2 cellular contexts compared by ENCODE assay signal in the genomic region with DNA sequence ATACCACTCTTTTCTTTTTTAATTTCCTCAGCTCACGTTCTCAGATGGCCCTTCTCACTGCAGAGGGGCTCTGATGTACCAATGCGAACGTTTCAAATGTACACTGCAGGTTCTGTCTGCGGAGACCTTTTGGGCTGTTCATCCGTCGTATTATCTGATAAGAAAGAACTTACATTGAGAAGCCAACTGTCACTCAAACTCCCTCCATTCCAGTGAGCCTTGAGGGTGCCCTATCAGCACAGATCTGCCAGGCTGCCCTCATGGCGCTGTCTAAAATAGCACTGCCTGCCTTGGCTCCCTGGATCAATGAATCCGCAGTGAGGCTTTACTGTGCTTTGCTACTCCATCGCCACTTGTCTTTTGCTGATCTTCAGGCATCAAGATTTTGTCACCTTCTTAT.
TF ChIP-seq lines count a peak whose summit lies in the region.

No MANE protein-coding gene starts in this region.

TF ChIP-seq in GM23338, 12 proteins besides CTCF, POLR2A, EP300 and RAD21 (continues in another document):
- TF ChIP-seq STAT1 (IDR thresholded peaks at IDR 0.05; ENCODE audit: unreplicated experiment) (no peak), ZNF331 (CRISPR knock-in tag; IDR thresholded peaks at IDR 0.05; ENCODE audit: low read depth) (no peak), CREB1 (CRISPR knock-in tag; IDR thresholded peaks at IDR 0.05; ENCODE audit: low read depth) (no peak), POLR2AphosphoS5 (IDR thresholded peaks at IDR 0.05; ENCODE audit: low read depth) (no peak), ZNF114 (CRISPR knock-in tag; IDR thresholded peaks at IDR 0.05) (no peak), NANOG (IDR thresholded peaks at IDR 0.05; ENCODE audit: borderline replicate concordance) (no peak), EZH2 (IDR thresholded peaks at IDR 0.05; ENCODE audit: low read depth, unreplicated experiment) (no peak), JUNB (IDR thresholded peaks at IDR 0.05; ENCODE audit: unreplicated experiment) (no peak), EZH2phosphoT487 (IDR thresholded peaks at IDR 0.05; ENCODE audit: unreplicated experiment) (no peak)
- TF ChIP-seq, protein P1, sequence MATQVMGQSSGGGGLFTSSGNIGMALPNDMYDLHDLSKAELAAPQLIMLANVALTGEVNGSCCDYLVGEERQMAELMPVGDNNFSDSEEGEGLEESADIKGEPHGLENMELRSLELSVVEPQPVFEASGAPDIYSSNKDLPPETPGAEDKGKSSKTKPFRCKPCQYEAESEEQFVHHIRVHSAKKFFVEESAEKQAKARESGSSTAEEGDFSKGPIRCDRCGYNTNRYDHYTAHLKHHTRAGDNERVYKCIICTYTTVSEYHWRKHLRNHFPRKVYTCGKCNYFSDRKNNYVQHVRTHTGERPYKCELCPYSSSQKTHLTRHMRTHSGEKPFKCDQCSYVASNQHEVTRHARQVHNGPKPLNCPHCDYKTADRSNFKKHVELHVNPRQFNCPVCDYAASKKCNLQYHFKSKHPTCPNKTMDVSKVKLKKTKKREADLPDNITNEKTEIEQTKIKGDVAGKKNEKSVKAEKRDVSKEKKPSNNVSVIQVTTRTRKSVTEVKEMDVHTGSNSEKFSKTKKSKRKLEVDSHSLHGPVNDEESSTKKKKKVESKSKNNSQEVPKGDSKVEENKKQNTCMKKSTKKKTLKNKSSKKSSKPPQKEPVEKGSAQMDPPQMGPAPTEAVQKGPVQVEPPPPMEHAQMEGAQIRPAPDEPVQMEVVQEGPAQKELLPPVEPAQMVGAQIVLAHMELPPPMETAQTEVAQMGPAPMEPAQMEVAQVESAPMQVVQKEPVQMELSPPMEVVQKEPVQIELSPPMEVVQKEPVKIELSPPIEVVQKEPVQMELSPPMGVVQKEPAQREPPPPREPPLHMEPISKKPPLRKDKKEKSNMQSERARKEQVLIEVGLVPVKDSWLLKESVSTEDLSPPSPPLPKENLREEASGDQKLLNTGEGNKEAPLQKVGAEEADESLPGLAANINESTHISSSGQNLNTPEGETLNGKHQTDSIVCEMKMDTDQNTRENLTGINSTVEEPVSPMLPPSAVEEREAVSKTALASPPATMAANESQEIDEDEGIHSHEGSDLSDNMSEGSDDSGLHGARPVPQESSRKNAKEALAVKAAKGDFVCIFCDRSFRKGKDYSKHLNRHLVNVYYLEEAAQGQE (IDR thresholded peaks at IDR 0.05; ENCODE audit: unreplicated experiment), result no peak
- TF ChIP-seq, protein P2, sequence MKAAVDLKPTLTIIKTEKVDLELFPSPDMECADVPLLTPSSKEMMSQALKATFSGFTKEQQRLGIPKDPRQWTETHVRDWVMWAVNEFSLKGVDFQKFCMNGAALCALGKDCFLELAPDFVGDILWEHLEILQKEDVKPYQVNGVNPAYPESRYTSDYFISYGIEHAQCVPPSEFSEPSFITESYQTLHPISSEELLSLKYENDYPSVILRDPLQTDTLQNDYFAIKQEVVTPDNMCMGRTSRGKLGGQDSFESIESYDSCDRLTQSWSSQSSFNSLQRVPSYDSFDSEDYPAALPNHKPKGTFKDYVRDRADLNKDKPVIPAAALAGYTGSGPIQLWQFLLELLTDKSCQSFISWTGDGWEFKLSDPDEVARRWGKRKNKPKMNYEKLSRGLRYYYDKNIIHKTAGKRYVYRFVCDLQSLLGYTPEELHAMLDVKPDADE (IDR thresholded peaks at IDR 0.05), result no peak

TF ChIP-seq in IMR-90, 13 proteins besides CTCF, POLR2A, EP300 and RAD21:
- TF ChIP-seq RCOR1 (IDR thresholded peaks at IDR 0.05; ENCODE audit: insufficient replicate concordance, low read length) (no peak), NFE2L2 (IDR thresholded peaks at IDR 0.05; ENCODE audit: low read depth, low read length) (no peak), BHLHE40 (IDR thresholded peaks at IDR 0.05; ENCODE audit: low read depth, low read length) (no peak), MXI1 (IDR thresholded peaks at IDR 0.05; ENCODE audit: borderline replicate concordance, low read depth, low read length) (no peak), RFX5 (IDR thresholded peaks at IDR 0.05; ENCODE audit: low read depth, low read length) (no peak), MAFK (IDR thresholded peaks at IDR 0.05; ENCODE audit: low read depth, low read length) (no peak), FOS (IDR thresholded peaks at IDR 0.05; ENCODE audit: low read depth, low read length) (no peak), CHD1 (IDR thresholded peaks at IDR 0.05; ENCODE audit: low read depth, low read length) (no peak), MAZ (IDR thresholded peaks at IDR 0.05; ENCODE audit: borderline replicate concordance, low read depth, low read length) (no peak), SMC3 (IDR thresholded peaks at IDR 0.05; ENCODE audit: low read depth, low read length) (no peak), CEBPB (IDR thresholded peaks at IDR 0.05; ENCODE audit: low read depth, low read length) (no peak)
- TF ChIP-seq, protein P3, sequence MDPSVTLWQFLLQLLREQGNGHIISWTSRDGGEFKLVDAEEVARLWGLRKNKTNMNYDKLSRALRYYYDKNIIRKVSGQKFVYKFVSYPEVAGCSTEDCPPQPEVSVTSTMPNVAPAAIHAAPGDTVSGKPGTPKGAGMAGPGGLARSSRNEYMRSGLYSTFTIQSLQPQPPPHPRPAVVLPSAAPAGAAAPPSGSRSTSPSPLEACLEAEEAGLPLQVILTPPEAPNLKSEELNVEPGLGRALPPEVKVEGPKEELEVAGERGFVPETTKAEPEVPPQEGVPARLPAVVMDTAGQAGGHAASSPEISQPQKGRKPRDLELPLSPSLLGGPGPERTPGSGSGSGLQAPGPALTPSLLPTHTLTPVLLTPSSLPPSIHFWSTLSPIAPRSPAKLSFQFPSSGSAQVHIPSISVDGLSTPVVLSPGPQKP (IDR thresholded peaks at IDR 0.05; ENCODE audit: borderline replicate concordance, low read depth, low read length), result no peak
- TF ChIP-seq, protein P4, sequence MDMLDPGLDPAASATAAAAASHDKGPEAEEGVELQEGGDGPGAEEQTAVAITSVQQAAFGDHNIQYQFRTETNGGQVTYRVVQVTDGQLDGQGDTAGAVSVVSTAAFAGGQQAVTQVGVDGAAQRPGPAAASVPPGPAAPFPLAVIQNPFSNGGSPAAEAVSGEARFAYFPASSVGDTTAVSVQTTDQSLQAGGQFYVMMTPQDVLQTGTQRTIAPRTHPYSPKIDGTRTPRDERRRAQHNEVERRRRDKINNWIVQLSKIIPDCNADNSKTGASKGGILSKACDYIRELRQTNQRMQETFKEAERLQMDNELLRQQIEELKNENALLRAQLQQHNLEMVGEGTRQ (IDR thresholded peaks at IDR 0.05; ENCODE audit: low read depth, low read length), result no peak
